13 cellular contexts compared by ENCODE assay signal in genomic region chr10:30832727-30833624, GRCh38.
"Had no signal": no experiment of that assay in that cellular context is flagged by ENCODE, and none has a peak within 500 bp of the region (broad histone marks: within the 10 kb centered on the region; RNA-seq: fewer than 3 reads in every experiment).

No MANE protein-coding gene starts in this region.

- H3K4me3 Mint-ChIP-seq: activated CD4-positive, alpha-beta T cell treated with anti-CD3 and anti-CD28 coated beads for 36 hours; activated CD8-positive, alpha-beta T cell treated with anti-CD3 and anti-CD28 coated beads, Interleukin-2, amount 10 ng/mL, durations not matched to agents 7 days and 5 days; activated naive CD4-positive, alpha-beta T cell treated with anti-CD3 and anti-CD28 coated beads for 36 hours had no signal

- H3K9me3 Mint-ChIP-seq: activated naive CD4-positive, alpha-beta T cell treated with anti-CD3 and anti-CD28 coated beads for 36 hours had no signal

- H3K27me3 ChIP-seq: gastrocnemius medialis, heart right ventricle, suprapubic skin had no signal

- H3K4me1 Mint-ChIP-seq: activated CD4-positive, alpha-beta T cell treated with anti-CD3 and anti-CD28 coated beads for 36 hours had no signal

- H3K27me3 Mint-ChIP-seq: activated CD4-positive, alpha-beta T cell treated with anti-CD3 and anti-CD28 coated beads for 36 hours had no signal

- H3K27ac Mint-ChIP-seq: activated CD4-positive, alpha-beta T cell treated with anti-CD3 and anti-CD28 coated beads for 36 hours; activated CD8-positive, alpha-beta T cell treated with anti-CD3 and anti-CD28 coated beads, Interleukin-2, amount 10 ng/mL, durations not matched to agents 7 days and 5 days; activated naive CD4-positive, alpha-beta T cell treated with anti-CD3 and anti-CD28 coated beads for 36 hours had no signal

- DNase-seq: activated CD4-positive, alpha-beta T cell treated with anti-CD3 and anti-CD28 coated beads for 36 hours; activated CD8-positive, alpha-beta T cell treated with anti-CD3 and anti-CD28 coated beads, Interleukin-2, amount 10 ng/mL, durations not matched to agents 7 days and 5 days; activated naive CD4-positive, alpha-beta T cell treated with anti-CD3 and anti-CD28 coated beads for 36 hours; effector CD8-positive, alpha-beta T cell; gastrocnemius medialis; heart right ventricle; islet precursor cell; left ventricle myocardium inferior; right cardiac atrium; stimulated activated CD4-positive, alpha-beta T cell treated with anti-CD3 and anti-CD28 coated beads, Interleukin-12 subunit alpha, Interleukin-12 subunit beta, amount 100 ng/mL, for 4 hours; stimulated activated naive CD4-positive, alpha-beta T cell; T-helper 9 cell had no signal

- H3K27ac ChIP-seq: gastrocnemius medialis, heart right ventricle, left ventricle myocardium inferior, suprapubic skin had no signal

- ATAC-seq: activated CD4-positive, alpha-beta T cell treated with anti-CD3 and anti-CD28 coated beads for 36 hours; activated CD8-positive, alpha-beta T cell treated with anti-CD3 and anti-CD28 coated beads, Interleukin-2, amount 10 ng/mL, durations not matched to agents 7 days and 5 days; gastrocnemius medialis had no signal

- H3K4me3 ChIP-seq: gastrocnemius medialis, heart right ventricle, left ventricle myocardium inferior, suprapubic skin had no signal

- H3K9me3 ChIP-seq: gastrocnemius medialis, heart right ventricle, left ventricle myocardium inferior, suprapubic skin had no signal

- H3K36me3 ChIP-seq: gastrocnemius medialis, left ventricle myocardium inferior, suprapubic skin had no signal
